Comparison of ENCODE assay signal across 12 cellular contexts in the genomic region with DNA sequence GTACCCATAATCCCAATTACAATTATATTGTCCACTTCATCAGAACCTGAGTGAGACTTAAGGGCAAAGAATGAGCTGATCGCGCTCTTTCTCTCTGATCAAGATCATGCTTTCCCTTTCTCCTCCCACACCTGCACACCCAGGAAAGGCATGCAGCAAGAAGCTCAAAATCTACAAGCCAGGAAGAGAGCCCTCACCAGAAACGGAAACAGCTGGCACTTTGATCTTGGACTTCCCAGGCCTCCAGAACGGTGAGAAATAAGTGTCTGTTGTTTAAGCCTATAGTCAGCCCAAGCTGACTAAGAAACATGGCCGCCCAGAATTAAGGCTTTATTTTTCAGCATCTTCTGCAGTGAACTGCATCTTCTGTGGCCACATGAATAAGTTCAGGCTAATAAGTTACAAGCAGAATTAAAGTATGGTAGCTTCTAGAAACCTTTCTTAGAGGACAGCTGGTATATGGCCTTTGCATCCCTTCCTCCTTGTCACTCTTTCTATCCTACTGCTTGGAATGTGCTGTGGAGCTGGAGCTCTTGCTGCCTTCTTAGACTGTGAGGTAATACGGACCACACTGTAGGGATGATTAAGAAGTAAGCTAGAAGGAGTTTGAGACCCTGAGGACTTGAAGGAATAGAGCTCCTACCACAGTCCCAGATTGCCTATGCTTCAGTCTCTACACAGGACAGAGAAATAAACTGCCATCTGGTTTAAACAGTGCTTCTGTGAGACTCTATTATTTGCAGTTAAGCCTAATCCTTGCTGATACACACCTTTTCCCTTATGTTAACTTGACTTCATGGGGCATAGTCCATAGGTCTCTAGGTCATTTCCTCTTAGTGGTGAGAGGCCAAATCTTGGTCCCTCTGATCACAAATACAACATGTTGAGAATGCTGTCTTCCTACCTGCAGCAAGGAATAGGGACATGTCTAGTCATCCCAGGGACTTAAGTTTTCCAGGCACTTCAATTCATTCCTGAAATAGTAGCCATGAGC. TPM values are rescaled to one million over a fixed set of nuclear protein-coding genes. Genes with fewer than 3 reads are reported as not detected.
DNase-seq lines count a peak whose midpoint lies in the region; FAIRE-seq and TF ChIP-seq lines count a peak whose summit lies in the region.
"Had no signal": no experiment of that assay in that cellular context is flagged by ENCODE, and none has a peak within 500 bp of the region (broad histone marks: within the 10 kb centered on the region; RNA-seq: fewer than 3 reads in every experiment).

No MANE protein-coding gene starts in this region.

- H3K9me3 ChIP-seq in colonic mucosa (no peaks in the 10 kb centered on the region), small intestine (ENCODE audit: control insufficient read depth, low read depth) (no peaks in the 10 kb centered on the region)

- H3K4me1 ChIP-seq in colonic mucosa (peaks cover 9% of the 10 kb centered on the region), small intestine (ENCODE audit: control insufficient read depth in 2 of 2, insufficient read depth in 1 of 2, low read depth in 1 of 2, low read length in 1 of 2) (peaks cover 11% of the 10 kb centered on the region in 2 donors)

- H3K27me3 ChIP-seq in colonic mucosa (no peaks in the 10 kb centered on the region), small intestine (ENCODE audit: control insufficient read depth in 2 of 2, insufficient read depth in 2 of 2, low read length in 2 of 2) (no peaks in the 10 kb centered on the region)

- no peak for TF ChIP-seq CTCF in colonic mucosa (IDR thresholded peaks at IDR 0.05)

- 23 to 43% (median 26%) methylated on average over 6 of the region's 6 CpGs for WGBS in small intestine, 3 donors

- H3K27ac ChIP-seq in colonic mucosa (peak overlapping the region; percentile 37), small intestine (ENCODE audit: low read depth in 1 of 2, low read length in 1 of 2) (peak overlapping the region; percentile 76 to 79)

- intact Hi-C loops in colonic mucosa (cut with DNase I) (no loop called here), head of caudate nucleus (cut with DNase I) (no loop called here)

- peak; percentile 18 to 33 for DNase-seq in activated CD4-positive, alpha-beta T cell treated with anti-CD3 and anti-CD28 coated beads for 4 hours
- DNase-seq in activated CD4-positive, alpha-beta T cell treated with anti-CD3 and anti-CD28 coated beads for 1 hour = no peak
- DNase-seq in T-helper 9 cell (peak; percentile 14), colonic mucosa (peak; percentile 19), small intestine (peak; percentile 82), retina (no peak), hippocampal formation (lab: John Stamatoyannopoulos, UW) (no peak), head of caudate nucleus (no peak)
- DNase-seq: NCI-H187, right cardiac atrium had no signal

- H3K9ac ChIP-seq in colonic mucosa (ENCODE audit: low read depth in 2 of 2, low read length in 2 of 2) = peak overlapping the region in 1 of 2 donors; percentile 51

- no peak for FAIRE-seq in small intestine (lab: Jason Lieb, UNC)
- FAIRE-seq: A204.1 had no signal

- H3K36me3 ChIP-seq in colonic mucosa (no peaks in the 10 kb centered on the region), small intestine (ENCODE audit: control insufficient read depth in 2 of 2, insufficient read depth in 2 of 2, low read length in 2 of 2) (no peaks in the 10 kb centered on the region)

- no peak overlapping the region for H3K4me3 ChIP-seq in colonic mucosa
- H3K4me3 ChIP-seq in small intestine (ENCODE audit: low read depth in 1 of 2, low read length in 2 of 2) = no peak overlapping the region

RNA-seq across cellular contexts. Expression of gene OR2S2, which starts 17.2 kb away (rescaled TPM):
- total RNA-seq in colonic mucosa = not detected
- not detected for polyA plus RNA-seq in small intestine
- total RNA-seq: right cardiac atrium; T-helper 2 cell treated with Interferon-gamma antibody and Interleukin-4, amounts not matched to agents 100 ng/mL and 5 ng/mL, for 36 hours had no signal
- polyA plus RNA-seq: right cardiac atrium had no signal

RNA-seq across cellular contexts. Expression of gene SPAAR, which starts 31.5 kb away (rescaled TPM):
- total RNA-seq in colonic mucosa = 1 to 10 TPM; 1.1 to 2.6 TPM
- polyA plus RNA-seq in small intestine = under 1 TPM; 0.45 to 0.81 (median 0.54) TPM
- total RNA-seq: T-helper 2 cell treated with Interferon-gamma antibody and Interleukin-4, amounts not matched to agents 100 ng/mL and 5 ng/mL, for 36 hours had no signal

RNA-seq across cellular contexts. Expression of gene HRCT1, which starts 34.8 kb away (rescaled TPM):
- total RNA-seq in colonic mucosa = 10 to 100 TPM; 43.1 to 65.0 TPM
- polyA plus RNA-seq in small intestine = 10 to 100 TPM in 1 of 3 donors, 1 to 10 TPM in 2; 7.2 to 17.8 (median 7.8) TPM
- total RNA-seq: T-helper 2 cell treated with Interferon-gamma antibody and Interleukin-4, amounts not matched to agents 100 ng/mL and 5 ng/mL, for 36 hours had no signal

Comparison
In these comparisons a context has a peak if more than half of its experiments do, and no peak if none do; other contexts are left out.
1. DNase-seq: peak in activated CD4-positive, alpha-beta T cell treated with anti-CD3 and anti-CD28 coated beads for 4 hours (2 of 2), T-helper 9 cell (single experiment), colonic mucosa (single experiment) and small intestine (single experiment); none in activated CD4-positive, alpha-beta T cell treated with anti-CD3 and anti-CD28 coated beads for 1 hour (single experiment), retina (single experiment), hippocampal formation (0 of 2) and head of caudate nucleus (0 of 42).